ENCODE assay signal across 7 cellular contexts in genomic region chr3:184565421-184566211, GRCh38.
DNase-seq lines count a peak whose midpoint lies in the region; ATAC-seq and TF ChIP-seq lines count a peak whose summit lies in the region.

No MANE protein-coding gene starts in this region.

- ATAC-seq in RWPE2 (ENCODE audit: low read depth) (peak; percentile 67), GM18873 (IDR thresholded peaks at IDR 0.05; ENCODE audit: low FRiP score, unreplicated experiment) (no peak), HG03520 (IDR thresholded peaks at IDR 0.05; ENCODE audit: unreplicated experiment) (no peak)

- peak; percentile 65 for DNase-seq in HFF-Myc (ENCODE audit: extremely low read depth, low read depth)
- peak; percentile 89 for DNase-seq in RWPE2 (ENCODE audit: low spot score)
- DNase-seq in hepatic stellate cell (ENCODE audit: low spot score) = peak; percentile 73
- peak; percentile 28 for DNase-seq in superior temporal gyrus (ENCODE audit: extremely low spot score)
- DNase-seq in activated CD4-positive, CD25-positive, alpha-beta regulatory T cell treated with anti-CD3 and anti-CD28 coated beads, Interleukin-2, amount 50 U/mL, for 72 hours = no peak

- H3K4me1 ChIP-seq in RWPE2 (ENCODE audit: insufficient read depth, poor library complexity, severe bottlenecking) = peaks cover 35% of the 10 kb centered on the region

- H3K36me3 ChIP-seq in RWPE2 (ENCODE audit: low read depth) = no peaks in the 10 kb centered on the region

- H3K27ac ChIP-seq in RWPE2 (ENCODE audit: poor library complexity, severe bottlenecking) = peak overlapping the region; percentile 74

- H3K4me3 ChIP-seq in HFF-Myc (replicated peaks; ENCODE audit: low read depth, low read length) (peak overlapping the region; percentile 2; the same call in 1 of the 2 replicates), RWPE2 (ENCODE audit: severe bottlenecking) (no peak overlapping the region)

- H3K27me3 ChIP-seq in RWPE2 (ENCODE audit: insufficient read depth, poor library complexity, severe bottlenecking) = no peaks in the 10 kb centered on the region

- H3K9me3 ChIP-seq in RWPE2 (ENCODE audit: severe bottlenecking) = no peaks in the 10 kb centered on the region

- TF ChIP-seq CTCF in HFF-Myc (IDR thresholded peaks at IDR 0.05; ENCODE audit: low read depth, low read length, missing control alignments) (no peak), RWPE2 (IDR thresholded peaks at IDR 0.05; ENCODE audit: poor library complexity, severe bottlenecking) (no peak)
